1 cellular context compared by ENCODE assay signal in the genomic region with DNA sequence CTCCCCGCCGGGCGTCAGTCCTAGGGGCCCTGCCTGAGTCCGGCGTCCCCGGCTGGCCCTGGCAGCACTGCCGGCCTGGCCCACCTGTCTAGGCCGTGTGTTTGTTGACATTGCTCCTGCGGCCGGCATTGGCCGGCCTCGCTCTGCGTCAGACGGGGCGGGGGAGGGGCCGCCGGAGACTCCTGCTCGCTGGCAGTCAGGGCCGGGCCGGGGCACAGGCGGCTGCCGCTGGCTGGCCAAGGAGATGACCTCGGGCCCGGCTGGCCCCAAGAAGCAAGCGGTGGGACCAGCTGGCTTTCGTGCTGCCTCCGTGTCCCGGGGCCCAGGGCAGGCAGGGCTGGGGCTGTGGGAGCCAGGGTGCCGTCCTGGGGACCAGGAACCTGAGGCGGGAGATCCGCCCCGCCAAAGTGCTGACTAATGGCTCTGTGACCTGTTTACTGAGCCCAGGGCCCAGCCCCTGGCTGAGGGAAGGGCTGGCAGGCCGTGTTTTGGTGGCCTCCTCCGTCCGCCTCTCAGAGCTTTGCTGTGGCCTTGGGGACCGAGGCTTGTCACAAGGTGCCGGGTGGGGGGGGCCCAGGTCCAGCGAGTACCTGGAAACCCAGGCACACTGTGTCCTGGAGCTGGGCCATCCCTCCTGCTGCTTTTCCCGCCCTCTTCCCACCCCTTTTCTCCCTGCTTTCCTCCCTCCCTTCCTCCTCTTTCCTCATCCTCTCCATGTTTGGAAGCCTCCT.
TF ChIP-seq lines count a peak whose summit lies in the region.

No MANE protein-coding gene starts in this region.

TF ChIP-seq in HEK293, 187 proteins besides CTCF, POLR2A, EP300 and RAD21 (continued from another document and continues in another):
- TF ChIP-seq, protein P1, sequence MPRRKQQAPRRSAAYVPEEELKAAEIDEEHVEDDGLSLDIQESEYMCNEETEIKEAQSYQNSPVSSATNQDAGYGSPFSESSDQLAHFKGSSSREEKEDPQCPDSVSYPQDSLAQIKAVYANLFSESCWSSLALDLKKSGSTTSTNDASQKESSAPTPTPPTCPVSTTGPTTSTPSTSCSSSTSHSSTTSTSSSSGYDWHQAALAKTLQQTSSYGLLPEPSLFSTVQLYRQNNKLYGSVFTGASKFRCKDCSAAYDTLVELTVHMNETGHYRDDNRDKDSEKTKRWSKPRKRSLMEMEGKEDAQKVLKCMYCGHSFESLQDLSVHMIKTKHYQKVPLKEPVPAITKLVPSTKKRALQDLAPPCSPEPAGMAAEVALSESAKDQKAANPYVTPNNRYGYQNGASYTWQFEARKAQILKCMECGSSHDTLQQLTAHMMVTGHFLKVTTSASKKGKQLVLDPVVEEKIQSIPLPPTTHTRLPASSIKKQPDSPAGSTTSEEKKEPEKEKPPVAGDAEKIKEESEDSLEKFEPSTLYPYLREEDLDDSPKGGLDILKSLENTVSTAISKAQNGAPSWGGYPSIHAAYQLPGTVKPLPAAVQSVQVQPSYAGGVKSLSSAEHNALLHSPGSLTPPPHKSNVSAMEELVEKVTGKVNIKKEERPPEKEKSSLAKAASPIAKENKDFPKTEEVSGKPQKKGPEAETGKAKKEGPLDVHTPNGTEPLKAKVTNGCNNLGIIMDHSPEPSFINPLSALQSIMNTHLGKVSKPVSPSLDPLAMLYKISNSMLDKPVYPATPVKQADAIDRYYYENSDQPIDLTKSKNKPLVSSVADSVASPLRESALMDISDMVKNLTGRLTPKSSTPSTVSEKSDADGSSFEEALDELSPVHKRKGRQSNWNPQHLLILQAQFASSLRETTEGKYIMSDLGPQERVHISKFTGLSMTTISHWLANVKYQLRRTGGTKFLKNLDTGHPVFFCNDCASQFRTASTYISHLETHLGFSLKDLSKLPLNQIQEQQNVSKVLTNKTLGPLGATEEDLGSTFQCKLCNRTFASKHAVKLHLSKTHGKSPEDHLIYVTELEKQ (tag by site-specific recombination; IDR thresholded peaks at IDR 0.05; ENCODE audit: borderline replicate concordance) = no peak
- TF ChIP-seq SCRT2 (tag by site-specific recombination; IDR thresholded peaks at IDR 0.05) (peak; percentile 74; the same call in 1 of the 2 replicates), ZNF677 (tag by site-specific recombination; IDR thresholded peaks at IDR 0.05) (no peak), YY2 (tag by site-specific recombination; IDR thresholded peaks at IDR 0.05) (no peak), ZNF341 (tag by site-specific recombination; IDR thresholded peaks at IDR 0.05; ENCODE audit: low read depth) (no peak), HOXC10 (CRISPR knock-in tag; IDR thresholded peaks at IDR 0.05) (0 out of 2 replicates have a peak, but pooled peaks have one; percentile 27), KLF8 (tag by site-specific recombination; IDR thresholded peaks at IDR 0.05) (peak; percentile 49; the same call in 1 of the 2 replicates), ZNF658 (tag by site-specific recombination; IDR thresholded peaks at IDR 0.05) (no peak), ZNF311 (tag by site-specific recombination; IDR thresholded peaks at IDR 0.05; ENCODE audit: borderline replicate concordance) (no peak), ZNF585B (tag by site-specific recombination; IDR thresholded peaks at IDR 0.05) (no peak), ZNF521 (tag by site-specific recombination; IDR thresholded peaks at IDR 0.05) (no peak), ZNF133 (tag by site-specific recombination; IDR thresholded peaks at IDR 0.05) (no peak), ZNF335 (tag by site-specific recombination; conservative IDR thresholded peaks at IDR 0.05) (0 out of 2 replicates have a peak, but pooled peaks have one; percentile 16), ZNF785 (tag by site-specific recombination; IDR thresholded peaks at IDR 0.05) (no peak; the same call in 1 of the 2 replicates), GLIS1 (tag by site-specific recombination; IDR thresholded peaks at IDR 0.05) (peak; percentile 66), ZNF549 (tag by site-specific recombination; IDR thresholded peaks at IDR 0.05) (no peak), ZNF302 (tag by site-specific recombination; IDR thresholded peaks at IDR 0.05; ENCODE audit: low read depth) (no peak), ZNF169 (tag by site-specific recombination; IDR thresholded peaks at IDR 0.05) (no peak), ZNF548 (tag by site-specific recombination; IDR thresholded peaks at IDR 0.05) (no peak), ZNF184 (tag by site-specific recombination; IDR thresholded peaks at IDR 0.05) (no peak), ZBTB7A (tag by site-specific recombination; IDR thresholded peaks at IDR 0.05; ENCODE audit: low read depth) (no peak), ZNF423 (tag by site-specific recombination; IDR thresholded peaks at IDR 0.05) (no peak), ZNF629 (tag by site-specific recombination; IDR thresholded peaks at IDR 0.05) (peak; percentile 83), SP3 (tag by site-specific recombination; IDR thresholded peaks at IDR 0.05) (peak; percentile 64), ZNF2 (tag by site-specific recombination; IDR thresholded peaks at IDR 0.05) (no peak), ZNF555 (tag by site-specific recombination; conservative IDR thresholded peaks at IDR 0.05) (no peak), ZNF561 (tag by site-specific recombination; IDR thresholded peaks at IDR 0.05; ENCODE audit: borderline replicate concordance) (peak; percentile 36; the same call in 1 of the 2 replicates), ZNF391 (tag by site-specific recombination; IDR thresholded peaks at IDR 0.05; ENCODE audit: borderline replicate concordance, low read depth) (no peak), ZNF747 (tag by site-specific recombination; IDR thresholded peaks at IDR 0.05) (no peak), ZEB2 (tag by site-specific recombination; IDR thresholded peaks at IDR 0.05) (peak; percentile 66)
- TF ChIP-seq, protein P2, sequence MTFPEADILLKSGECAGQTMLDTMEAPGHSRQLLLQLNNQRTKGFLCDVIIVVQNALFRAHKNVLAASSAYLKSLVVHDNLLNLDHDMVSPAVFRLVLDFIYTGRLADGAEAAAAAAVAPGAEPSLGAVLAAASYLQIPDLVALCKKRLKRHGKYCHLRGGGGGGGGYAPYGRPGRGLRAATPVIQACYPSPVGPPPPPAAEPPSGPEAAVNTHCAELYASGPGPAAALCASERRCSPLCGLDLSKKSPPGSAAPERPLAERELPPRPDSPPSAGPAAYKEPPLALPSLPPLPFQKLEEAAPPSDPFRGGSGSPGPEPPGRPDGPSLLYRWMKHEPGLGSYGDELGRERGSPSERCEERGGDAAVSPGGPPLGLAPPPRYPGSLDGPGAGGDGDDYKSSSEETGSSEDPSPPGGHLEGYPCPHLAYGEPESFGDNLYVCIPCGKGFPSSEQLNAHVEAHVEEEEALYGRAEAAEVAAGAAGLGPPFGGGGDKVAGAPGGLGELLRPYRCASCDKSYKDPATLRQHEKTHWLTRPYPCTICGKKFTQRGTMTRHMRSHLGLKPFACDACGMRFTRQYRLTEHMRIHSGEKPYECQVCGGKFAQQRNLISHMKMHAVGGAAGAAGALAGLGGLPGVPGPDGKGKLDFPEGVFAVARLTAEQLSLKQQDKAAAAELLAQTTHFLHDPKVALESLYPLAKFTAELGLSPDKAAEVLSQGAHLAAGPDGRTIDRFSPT (tag by site-specific recombination; IDR thresholded peaks at IDR 0.05) = peak; percentile 92
- TF ChIP-seq, protein P3, sequence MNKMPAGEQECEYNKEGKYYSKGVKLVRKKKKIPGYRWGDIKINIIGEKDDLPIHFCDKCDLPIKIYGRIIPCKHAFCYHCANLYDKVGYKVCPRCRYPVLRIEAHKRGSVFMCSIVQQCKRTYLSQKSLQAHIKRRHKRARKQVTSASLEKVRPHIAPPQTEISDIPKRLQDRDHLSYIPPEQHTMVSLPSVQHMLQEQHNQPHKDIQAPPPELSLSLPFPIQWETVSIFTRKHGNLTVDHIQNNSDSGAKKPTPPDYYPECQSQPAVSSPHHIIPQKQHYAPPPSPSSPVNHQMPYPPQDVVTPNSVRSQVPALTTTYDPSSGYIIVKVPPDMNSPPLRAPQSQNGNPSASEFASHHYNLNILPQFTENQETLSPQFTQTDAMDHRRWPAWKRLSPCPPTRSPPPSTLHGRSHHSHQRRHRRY (tag by site-specific recombination; IDR thresholded peaks at IDR 0.05) = no peak
- TF ChIP-seq, protein P4, sequence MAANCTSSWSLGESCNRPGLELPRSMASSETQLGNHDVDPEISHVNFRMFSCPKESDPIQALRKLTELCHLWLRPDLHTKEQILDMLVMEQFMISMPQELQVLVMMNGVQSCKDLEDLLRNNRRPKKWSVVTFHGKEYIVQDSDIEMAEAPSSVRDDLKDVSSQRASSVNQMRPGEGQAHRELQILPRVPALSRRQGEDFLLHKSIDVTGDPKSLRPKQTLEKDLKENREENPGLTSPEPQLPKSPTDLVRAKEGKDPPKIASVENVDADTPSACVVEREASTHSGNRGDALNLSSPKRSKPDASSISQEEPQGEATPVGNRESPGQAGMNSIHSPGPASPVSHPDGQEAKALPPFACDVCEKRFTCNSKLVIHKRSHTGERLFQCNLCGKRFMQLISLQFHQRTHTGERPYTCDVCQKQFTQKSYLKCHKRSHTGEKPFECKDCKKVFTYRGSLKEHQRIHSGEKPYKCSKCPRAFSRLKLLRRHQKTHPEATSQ (tag by site-specific recombination; IDR thresholded peaks at IDR 0.05) = no peak
- TF ChIP-seq, protein P5, sequence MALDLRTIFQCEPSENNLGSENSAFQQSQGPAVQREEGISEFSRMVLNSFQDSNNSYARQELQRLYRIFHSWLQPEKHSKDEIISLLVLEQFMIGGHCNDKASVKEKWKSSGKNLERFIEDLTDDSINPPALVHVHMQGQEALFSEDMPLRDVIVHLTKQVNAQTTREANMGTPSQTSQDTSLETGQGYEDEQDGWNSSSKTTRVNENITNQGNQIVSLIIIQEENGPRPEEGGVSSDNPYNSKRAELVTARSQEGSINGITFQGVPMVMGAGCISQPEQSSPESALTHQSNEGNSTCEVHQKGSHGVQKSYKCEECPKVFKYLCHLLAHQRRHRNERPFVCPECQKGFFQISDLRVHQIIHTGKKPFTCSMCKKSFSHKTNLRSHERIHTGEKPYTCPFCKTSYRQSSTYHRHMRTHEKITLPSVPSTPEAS (tag by site-specific recombination; IDR thresholded peaks at IDR 0.05) = 0 out of 2 replicates have a peak, but pooled peaks have one; percentile 9
- TF ChIP-seq, protein P6, sequence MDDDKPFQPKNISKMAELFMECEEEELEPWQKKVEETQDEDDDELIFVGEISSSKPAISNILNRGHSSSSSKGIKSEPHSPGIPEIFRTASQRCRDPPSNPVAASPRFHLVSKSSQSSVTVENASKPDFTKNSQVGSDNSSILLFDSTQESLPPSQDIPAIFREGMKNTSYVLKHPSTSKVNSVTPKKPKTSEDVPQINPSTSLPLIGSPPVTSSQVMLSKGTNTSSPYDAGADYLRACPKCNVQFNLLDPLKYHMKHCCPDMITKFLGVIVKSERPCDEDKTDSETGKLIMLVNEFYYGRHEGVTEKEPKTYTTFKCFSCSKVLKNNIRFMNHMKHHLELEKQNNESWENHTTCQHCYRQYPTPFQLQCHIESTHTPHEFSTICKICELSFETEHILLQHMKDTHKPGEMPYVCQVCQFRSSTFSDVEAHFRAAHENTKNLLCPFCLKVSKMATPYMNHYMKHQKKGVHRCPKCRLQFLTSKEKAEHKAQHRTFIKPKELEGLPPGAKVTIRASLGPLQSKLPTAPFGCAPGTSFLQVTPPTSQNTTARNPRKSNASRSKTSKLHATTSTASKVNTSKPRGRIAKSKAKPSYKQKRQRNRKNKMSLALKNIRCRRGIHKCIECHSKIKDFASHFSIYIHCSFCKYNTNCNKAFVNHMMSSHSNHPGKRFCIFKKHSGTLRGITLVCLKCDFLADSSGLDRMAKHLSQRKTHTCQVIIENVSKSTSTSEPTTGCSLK (tag by site-specific recombination; IDR thresholded peaks at IDR 0.05) = no peak
- TF ChIP-seq, protein P7, sequence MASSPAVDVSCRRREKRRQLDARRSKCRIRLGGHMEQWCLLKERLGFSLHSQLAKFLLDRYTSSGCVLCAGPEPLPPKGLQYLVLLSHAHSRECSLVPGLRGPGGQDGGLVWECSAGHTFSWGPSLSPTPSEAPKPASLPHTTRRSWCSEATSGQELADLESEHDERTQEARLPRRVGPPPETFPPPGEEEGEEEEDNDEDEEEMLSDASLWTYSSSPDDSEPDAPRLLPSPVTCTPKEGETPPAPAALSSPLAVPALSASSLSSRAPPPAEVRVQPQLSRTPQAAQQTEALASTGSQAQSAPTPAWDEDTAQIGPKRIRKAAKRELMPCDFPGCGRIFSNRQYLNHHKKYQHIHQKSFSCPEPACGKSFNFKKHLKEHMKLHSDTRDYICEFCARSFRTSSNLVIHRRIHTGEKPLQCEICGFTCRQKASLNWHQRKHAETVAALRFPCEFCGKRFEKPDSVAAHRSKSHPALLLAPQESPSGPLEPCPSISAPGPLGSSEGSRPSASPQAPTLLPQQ (tag by site-specific recombination; IDR thresholded peaks at IDR 0.05) = peak; percentile 73; the same call in 1 of the 2 replicates
- TF ChIP-seq, protein P8, sequence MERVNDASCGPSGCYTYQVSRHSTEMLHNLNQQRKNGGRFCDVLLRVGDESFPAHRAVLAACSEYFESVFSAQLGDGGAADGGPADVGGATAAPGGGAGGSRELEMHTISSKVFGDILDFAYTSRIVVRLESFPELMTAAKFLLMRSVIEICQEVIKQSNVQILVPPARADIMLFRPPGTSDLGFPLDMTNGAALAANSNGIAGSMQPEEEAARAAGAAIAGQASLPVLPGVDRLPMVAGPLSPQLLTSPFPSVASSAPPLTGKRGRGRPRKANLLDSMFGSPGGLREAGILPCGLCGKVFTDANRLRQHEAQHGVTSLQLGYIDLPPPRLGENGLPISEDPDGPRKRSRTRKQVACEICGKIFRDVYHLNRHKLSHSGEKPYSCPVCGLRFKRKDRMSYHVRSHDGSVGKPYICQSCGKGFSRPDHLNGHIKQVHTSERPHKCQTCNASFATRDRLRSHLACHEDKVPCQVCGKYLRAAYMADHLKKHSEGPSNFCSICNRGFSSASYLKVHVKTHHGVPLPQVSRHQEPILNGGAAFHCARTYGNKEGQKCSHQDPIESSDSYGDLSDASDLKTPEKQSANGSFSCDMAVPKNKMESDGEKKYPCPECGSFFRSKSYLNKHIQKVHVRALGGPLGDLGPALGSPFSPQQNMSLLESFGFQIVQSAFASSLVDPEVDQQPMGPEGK (tag by site-specific recombination; IDR thresholded peaks at IDR 0.05) = 0 out of 2 replicates have a peak, but pooled peaks have one; percentile 24
- TF ChIP-seq, protein P9, sequence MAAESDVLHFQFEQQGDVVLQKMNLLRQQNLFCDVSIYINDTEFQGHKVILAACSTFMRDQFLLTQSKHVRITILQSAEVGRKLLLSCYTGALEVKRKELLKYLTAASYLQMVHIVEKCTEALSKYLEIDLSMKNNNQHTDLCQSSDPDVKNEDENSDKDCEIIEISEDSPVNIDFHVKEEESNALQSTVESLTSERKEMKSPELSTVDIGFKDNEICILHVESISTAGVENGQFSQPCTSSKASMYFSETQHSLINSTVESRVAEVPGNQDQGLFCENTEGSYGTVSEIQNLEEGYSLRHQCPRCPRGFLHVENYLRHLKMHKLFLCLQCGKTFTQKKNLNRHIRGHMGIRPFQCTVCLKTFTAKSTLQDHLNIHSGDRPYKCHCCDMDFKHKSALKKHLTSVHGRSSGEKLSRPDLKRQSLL (tag by site-specific recombination; IDR thresholded peaks at IDR 0.05) = no peak; the same call in 1 of the 2 replicates
- TF ChIP-seq, protein P10, sequence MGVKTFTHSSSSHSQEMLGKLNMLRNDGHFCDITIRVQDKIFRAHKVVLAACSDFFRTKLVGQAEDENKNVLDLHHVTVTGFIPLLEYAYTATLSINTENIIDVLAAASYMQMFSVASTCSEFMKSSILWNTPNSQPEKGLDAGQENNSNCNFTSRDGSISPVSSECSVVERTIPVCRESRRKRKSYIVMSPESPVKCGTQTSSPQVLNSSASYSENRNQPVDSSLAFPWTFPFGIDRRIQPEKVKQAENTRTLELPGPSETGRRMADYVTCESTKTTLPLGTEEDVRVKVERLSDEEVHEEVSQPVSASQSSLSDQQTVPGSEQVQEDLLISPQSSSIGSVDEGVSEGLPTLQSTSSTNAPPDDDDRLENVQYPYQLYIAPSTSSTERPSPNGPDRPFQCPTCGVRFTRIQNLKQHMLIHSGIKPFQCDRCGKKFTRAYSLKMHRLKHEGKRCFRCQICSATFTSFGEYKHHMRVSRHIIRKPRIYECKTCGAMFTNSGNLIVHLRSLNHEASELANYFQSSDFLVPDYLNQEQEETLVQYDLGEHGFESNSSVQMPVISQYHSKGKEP (tag by site-specific recombination; IDR thresholded peaks at IDR 0.05) = no peak
